In genomic region chr4:147110968-147111367, GRCh38 we compare ENCODE assay signal across 12 cellular contexts.
A peak's percentile ranks its signal among the peaks of the same experiment; 100 is the strongest.
DNase-seq lines count a peak whose midpoint lies in the region; TF ChIP-seq lines count a peak whose summit lies in the region.
"Had no signal": no experiment of that assay in that cellular context is flagged by ENCODE, and none has a peak within 500 bp of the region (broad histone marks: within the 10 kb centered on the region; RNA-seq: fewer than 3 reads in every experiment).

No MANE protein-coding gene starts in this region.

- H3K79me2 ChIP-seq in mammary epithelial cell (ENCODE audit: insufficient read depth, low read length): no peaks in the 10 kb centered on the region

- no peak overlapping the region for H3K9ac ChIP-seq in mammary epithelial cell (ENCODE audit: insufficient read depth, low read length)

- CTCF ChIA-PET in mammary epithelial cell (lab: Charles Lee; ENCODE audit: low non-redundant PET): no interaction called here

- H3K9me3 ChIP-seq in mammary epithelial cell (replicated peaks; ENCODE audit: insufficient read depth, low read length): no peaks in the 10 kb centered on the region
- H3K9me3 ChIP-seq: thoracic aorta had no signal

- no peaks in the 10 kb centered on the region for H3K4me1 ChIP-seq in mammary epithelial cell (ENCODE audit: insufficient read depth, low read length)

- DNase-seq in T47D (ENCODE audit: low read depth in 1 of 2, low spot score in 1 of 2) (peak; percentile 2 to 7), mammary epithelial cell (no peak), SW480 (ENCODE audit: low spot score) (peak; percentile 11), fibroblast of villous mesenchyme (ENCODE audit: low read depth) (peak; percentile 57), superior temporal gyrus (ENCODE audit: extremely low spot score) (peak; percentile 49), caudate nucleus (lab: John Stamatoyannopoulos, UW) (no peak), NCI-H2081 (lab: John Stamatoyannopoulos, UW) (no peak)
- no peak for DNase-seq in activated naive CD4-positive, alpha-beta T cell (lab: John Stamatoyannopoulos, UW)
- DNase-seq: DMS79, Kasumi-1, right cardiac atrium had no signal

- H3K36me3 ChIP-seq in mammary epithelial cell (ENCODE audit: insufficient read depth, low read length): no peaks in the 10 kb centered on the region
- H3K36me3 ChIP-seq: thoracic aorta had no signal

- dilution Hi-C loops in mammary epithelial cell (cut with HindIII; ENCODE audit: low sequenced_read_pairs): no loop called here

- TF ChIP-seq CTCF in mammary epithelial cell (conservative IDR thresholded peaks at IDR 0.05 in 1 of 2, IDR thresholded peaks at IDR 0.05 in 1 of 2; ENCODE audit: extremely low read depth in 1 of 2, insufficient read depth in 1 of 2, low read depth in 1 of 2, low read length in 2 of 2) (peak in 1 of 2 donors; percentile 28), fibroblast of villous mesenchyme (IDR thresholded peaks at IDR 0.05; ENCODE audit: insufficient read depth, low read depth, low read length) (peak; percentile 33)

- no peaks in the 10 kb centered on the region for H4K20me1 ChIP-seq in mammary epithelial cell (ENCODE audit: insufficient read depth, low read length)

- in situ Hi-C loops in T47D (cut with HindIII; ENCODE audit: low pct_unique_long_range_greater_than_20kb, low sequenced_read_pairs) (no loop called here), mammary epithelial cell (cut with MboI; ENCODE audit: low sequenced_read_pairs in 2 of 2) (no loop called here)

- no peak overlapping the region for H3K4me2 ChIP-seq in mammary epithelial cell (ENCODE audit: insufficient read depth, low read depth, low read length)

- intact Hi-C loops in mammary epithelial cell (cut with micrococcal nuclease): loop anchor here (1.0 kb wide), 2 partner anchors 479 to 755 kb away; no protein-coding TSS in a partner anchor

- no peak overlapping the region for H2AFZ ChIP-seq in mammary epithelial cell (ENCODE audit: low read depth, low read length)

- BruUV-seq in mammary epithelial cell (replicated peaks; lab: Mats Ljungman, UMichigan): no TSS peak

- H3K27ac ChIP-seq in mammary epithelial cell (ENCODE audit: insufficient read depth, low read depth, low read length) (no peak overlapping the region), caudate nucleus (ENCODE audit: low read depth, low read length) (no peak overlapping the region)
- H3K27ac ChIP-seq: thoracic aorta had no signal

- H3K4me3 ChIP-seq in mammary epithelial cell (replicated peaks in 1 of 3; ENCODE audit: insufficient read depth in 1 of 3, low read depth in 2 of 3, low read length in 3 of 3) (no peak overlapping the region), fibroblast of villous mesenchyme (ENCODE audit: low read depth, low read length) (no peak overlapping the region)
- H3K4me3 ChIP-seq: thoracic aorta had no signal

- no peaks in the 10 kb centered on the region for H3K27me3 ChIP-seq in mammary epithelial cell (ENCODE audit: insufficient read depth, low read length)

Comparison
In these comparisons a context has a peak if more than half of its experiments do, and no peak if none do; other contexts are left out.
1. DNase-seq: peak in T47D (2 of 2), SW480 (single experiment), fibroblast of villous mesenchyme (single experiment) and superior temporal gyrus (single experiment); none in mammary epithelial cell (single experiment), activated naive CD4-positive, alpha-beta T cell (0 of 4), caudate nucleus (0 of 61) and NCI-H2081 (0 of 2).